ENCODE assay signal across 9 cellular contexts in the genomic region with DNA sequence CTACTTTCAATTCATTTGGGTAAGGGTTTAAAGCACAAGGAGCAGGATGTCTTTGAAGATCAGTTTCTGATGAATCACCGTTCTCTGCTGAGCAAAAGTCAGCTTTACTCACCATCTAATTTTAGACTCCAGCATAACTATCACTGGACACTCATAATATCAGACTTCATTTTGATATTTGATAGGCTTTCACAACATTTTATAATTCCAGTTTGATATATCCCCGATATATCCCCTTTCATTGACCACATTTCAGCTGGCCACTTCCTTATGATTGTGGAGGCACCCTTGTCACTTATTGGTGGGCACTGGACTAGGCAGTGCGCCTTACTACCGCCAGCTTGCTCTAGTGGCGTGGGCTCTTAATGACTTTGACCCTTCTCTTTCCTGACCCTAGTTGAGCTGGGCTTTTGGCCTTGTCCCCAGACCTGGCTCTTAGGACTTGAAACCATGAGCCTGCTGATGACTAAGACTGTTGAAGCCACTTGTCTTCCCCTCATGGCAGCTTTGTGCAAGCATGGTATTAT. TPM values are rescaled to one million over a fixed set of nuclear protein-coding genes. Genes with fewer than 3 reads are reported as not detected.
DNase-seq lines count a peak whose midpoint lies in the region; ATAC-seq and TF ChIP-seq lines count a peak whose summit lies in the region.
"Had no signal": no experiment of that assay in that cellular context is flagged by ENCODE, and none has a peak within 500 bp of the region (broad histone marks: within the 10 kb centered on the region; RNA-seq: fewer than 3 reads in every experiment).

No MANE protein-coding gene starts in this region.

- H3K36me3 ChIP-seq in left lung (no peaks in the 10 kb centered on the region), prostate gland (no peaks in the 10 kb centered on the region)

- ATAC-seq in HG02885 (IDR thresholded peaks at IDR 0.05; ENCODE audit: poor library complexity, unreplicated experiment) (peak; percentile 46), left lung (peak; percentile 31), GM21390 (IDR thresholded peaks at IDR 0.05; ENCODE audit: unreplicated experiment) (no peak), HG02759 (IDR thresholded peaks at IDR 0.05; ENCODE audit: unreplicated experiment) (no peak), HG02884 (IDR thresholded peaks at IDR 0.05; ENCODE audit: unreplicated experiment) (no peak)

- H3K27me3 ChIP-seq in left lung (no peaks in the 10 kb centered on the region), prostate gland (replicated peaks; ENCODE audit: insufficient read depth) (no peaks in the 10 kb centered on the region)

- H3K4me3 ChIP-seq in astrocyte of the cerebellum (ENCODE audit: low read depth, low read length) = no peak overlapping the region
- no peak overlapping the region for H3K4me3 ChIP-seq in left lung
- no peak overlapping the region for H3K4me3 ChIP-seq in prostate gland

- 85% methylated on average over 5 of the region's 5 CpGs for WGBS in prostate gland

- in situ Hi-C loops in astrocyte of the cerebellum (cut with HindIII; ENCODE audit: low sequenced_read_pairs) = no loop called here

- no peak for TF ChIP-seq POLR2A in prostate gland (IDR thresholded peaks at IDR 0.05)

- DNase-seq in AG09319 (ENCODE audit: extremely low read depth, low read depth) (peak; percentile 24), astrocyte of the cerebellum (ENCODE audit: low read depth) (peak; percentile 52), left lung (no peak), prostate gland (ENCODE audit: low spot score) (no peak)
- DNase-seq: activated naive CD4-positive, alpha-beta T cell treated with Interleukin-2 at 50 U/mL for 16 hours had no signal

- no peak for TF ChIP-seq CTCF in AG09319 (IDR thresholded peaks at IDR 0.05; ENCODE audit: low read depth, low read length)
- no peak for TF ChIP-seq CTCF in astrocyte of the cerebellum (IDR thresholded peaks at IDR 0.05; ENCODE audit: low read depth, low read length, missing control alignments)
- TF ChIP-seq CTCF in left lung (IDR thresholded peaks at IDR 0.05) = no peak
- TF ChIP-seq CTCF in prostate gland (IDR thresholded peaks at IDR 0.05) = no peak

- H3K9me3 ChIP-seq in left lung (no peaks in the 10 kb centered on the region), prostate gland (no peaks in the 10 kb centered on the region)

- peaks cover 10 to 65% of the 10 kb centered on the region in 2 donors for H3K4me1 ChIP-seq in left lung
- H3K4me1 ChIP-seq in prostate gland (replicated peaks) = no peaks in the 10 kb centered on the region

- intact Hi-C loops in left lung (cut with DNase I) = no loop called here
- intact Hi-C loops in prostate gland (cut with DNase I) = no loop called here

- H3K27ac ChIP-seq in left lung (peak overlapping the region in 1 of 2 donors; percentile 49), prostate gland (no peak overlapping the region)

RNA-seq across cellular contexts. Expression of gene CYSTM1, which starts 46.8 kb away (rescaled TPM):
- 10 to 100 TPM; 85.2 to 90.4 TPM for total RNA-seq in left lung
- 10 to 100 TPM; 37.0 to 51.7 TPM for total RNA-seq in prostate gland

Comparison
In these comparisons a context has a peak if more than half of its experiments do, and no peak if none do; other contexts are left out.
1. DNase-seq: peak in AG09319 (single experiment) and astrocyte of the cerebellum (single experiment); none in left lung (0 of 2) and prostate gland (single experiment).
2. ATAC-seq: peak in HG02885 (single experiment) and left lung (single experiment); none in GM21390 (single experiment), HG02759 (single experiment) and HG02884 (single experiment).